1 cellular context compared by ENCODE assay signal in the genomic region with DNA sequence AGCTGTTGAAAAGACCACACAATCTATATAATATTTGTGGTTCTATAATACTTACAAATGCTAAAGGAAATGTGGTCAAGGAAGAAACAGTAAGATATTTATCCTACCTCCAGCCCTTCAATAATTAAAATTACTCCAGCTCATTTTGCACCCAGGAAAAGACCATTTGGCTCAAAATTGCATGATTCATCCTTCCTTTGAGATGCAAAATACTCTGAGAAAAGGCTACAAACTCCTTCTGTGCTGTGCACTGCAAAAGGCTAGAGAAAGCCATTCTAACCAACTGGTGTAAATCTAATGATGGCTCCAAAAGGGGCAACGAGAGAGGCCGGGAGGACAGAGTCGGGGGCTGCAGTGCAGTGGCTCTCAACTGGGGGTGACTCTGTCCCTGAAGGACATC.
TF ChIP-seq lines count a peak whose summit lies in the region.

No MANE protein-coding gene starts in this region.

TF ChIP-seq in GM23338, 12 proteins besides CTCF, POLR2A, EP300 and RAD21 (continued from another document):
- TF ChIP-seq, protein P1, sequence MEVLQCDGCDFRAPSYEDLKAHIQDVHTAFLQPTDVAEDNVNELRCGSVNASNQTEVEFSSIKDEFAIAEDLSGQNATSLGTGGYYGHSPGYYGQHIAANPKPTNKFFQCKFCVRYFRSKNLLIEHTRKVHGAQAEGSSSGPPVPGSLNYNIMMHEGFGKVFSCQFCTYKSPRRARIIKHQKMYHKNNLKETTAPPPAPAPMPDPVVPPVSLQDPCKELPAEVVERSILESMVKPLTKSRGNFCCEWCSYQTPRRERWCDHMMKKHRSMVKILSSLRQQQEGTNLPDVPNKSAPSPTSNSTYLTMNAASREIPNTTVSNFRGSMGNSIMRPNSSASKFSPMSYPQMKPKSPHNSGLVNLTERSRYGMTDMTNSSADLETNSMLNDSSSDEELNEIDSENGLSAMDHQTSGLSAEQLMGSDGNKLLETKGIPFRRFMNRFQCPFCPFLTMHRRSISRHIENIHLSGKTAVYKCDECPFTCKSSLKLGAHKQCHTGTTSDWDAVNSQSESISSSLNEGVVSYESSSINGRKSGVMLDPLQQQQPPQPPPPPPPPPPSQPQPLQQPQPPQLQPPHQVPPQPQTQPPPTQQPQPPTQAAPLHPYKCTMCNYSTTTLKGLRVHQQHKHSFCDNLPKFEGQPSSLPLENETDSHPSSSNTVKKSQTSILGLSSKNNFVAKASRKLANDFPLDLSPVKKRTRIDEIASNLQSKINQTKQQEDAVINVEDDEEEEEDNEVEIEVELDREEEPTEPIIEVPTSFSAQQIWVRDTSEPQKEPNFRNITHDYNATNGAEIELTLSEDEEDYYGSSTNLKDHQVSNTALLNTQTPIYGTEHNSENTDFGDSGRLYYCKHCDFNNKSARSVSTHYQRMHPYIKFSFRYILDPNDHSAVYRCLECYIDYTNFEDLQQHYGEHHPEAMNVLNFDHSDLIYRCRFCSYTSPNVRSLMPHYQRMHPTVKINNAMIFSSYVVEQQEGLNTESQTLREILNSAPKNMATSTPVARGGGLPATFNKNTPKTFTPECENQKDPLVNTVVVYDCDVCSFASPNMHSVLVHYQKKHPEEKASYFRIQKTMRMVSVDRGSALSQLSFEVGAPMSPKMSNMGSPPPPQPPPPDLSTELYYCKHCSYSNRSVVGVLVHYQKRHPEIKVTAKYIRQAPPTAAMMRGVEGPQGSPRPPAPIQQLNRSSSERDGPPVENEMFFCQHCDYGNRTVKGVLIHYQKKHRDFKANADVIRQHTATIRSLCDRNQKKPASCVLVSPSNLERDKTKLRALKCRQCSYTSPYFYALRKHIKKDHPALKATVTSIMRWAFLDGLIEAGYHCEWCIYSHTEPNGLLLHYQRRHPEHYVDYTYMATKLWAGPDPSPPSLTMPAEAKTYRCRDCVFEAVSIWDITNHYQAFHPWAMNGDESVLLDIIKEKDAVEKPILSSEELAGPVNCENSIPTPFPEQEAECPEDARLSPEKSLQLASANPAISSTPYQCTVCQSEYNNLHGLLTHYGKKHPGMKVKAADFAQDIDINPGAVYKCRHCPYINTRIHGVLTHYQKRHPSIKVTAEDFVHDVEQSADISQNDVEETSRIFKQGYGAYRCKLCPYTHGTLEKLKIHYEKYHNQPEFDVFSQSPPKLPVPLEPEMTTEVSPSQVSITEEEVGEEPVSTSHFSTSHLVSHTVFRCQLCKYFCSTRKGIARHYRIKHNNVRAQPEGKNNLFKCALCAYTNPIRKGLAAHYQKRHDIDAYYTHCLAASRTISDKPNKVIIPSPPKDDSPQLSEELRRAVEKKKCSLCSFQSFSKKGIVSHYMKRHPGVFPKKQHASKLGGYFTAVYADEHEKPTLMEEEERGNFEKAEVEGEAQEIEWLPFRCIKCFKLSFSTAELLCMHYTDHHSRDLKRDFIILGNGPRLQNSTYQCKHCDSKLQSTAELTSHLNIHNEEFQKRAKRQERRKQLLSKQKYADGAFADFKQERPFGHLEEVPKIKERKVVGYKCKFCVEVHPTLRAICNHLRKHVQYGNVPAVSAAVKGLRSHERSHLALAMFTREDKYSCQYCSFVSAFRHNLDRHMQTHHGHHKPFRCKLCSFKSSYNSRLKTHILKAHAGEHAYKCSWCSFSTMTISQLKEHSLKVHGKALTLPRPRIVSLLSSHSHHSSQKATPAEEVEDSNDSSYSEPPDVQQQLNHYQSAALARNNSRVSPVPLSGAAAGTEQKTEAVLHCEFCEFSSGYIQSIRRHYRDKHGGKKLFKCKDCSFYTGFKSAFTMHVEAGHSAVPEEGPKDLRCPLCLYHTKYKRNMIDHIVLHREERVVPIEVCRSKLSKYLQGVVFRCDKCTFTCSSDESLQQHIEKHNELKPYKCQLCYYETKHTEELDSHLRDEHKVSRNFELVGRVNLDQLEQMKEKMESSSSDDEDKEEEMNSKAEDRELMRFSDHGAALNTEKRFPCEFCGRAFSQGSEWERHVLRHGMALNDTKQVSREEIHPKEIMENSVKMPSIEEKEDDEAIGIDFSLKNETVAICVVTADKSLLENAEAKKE (CRISPR knock-in tag; IDR thresholded peaks at IDR 0.05): no peak
- TF ChIP-seq JUNB (IDR thresholded peaks at IDR 0.05; ENCODE audit: unreplicated experiment): no peak
- no peak for TF ChIP-seq STAT1 (IDR thresholded peaks at IDR 0.05; ENCODE audit: unreplicated experiment)
- TF ChIP-seq, protein P2, sequence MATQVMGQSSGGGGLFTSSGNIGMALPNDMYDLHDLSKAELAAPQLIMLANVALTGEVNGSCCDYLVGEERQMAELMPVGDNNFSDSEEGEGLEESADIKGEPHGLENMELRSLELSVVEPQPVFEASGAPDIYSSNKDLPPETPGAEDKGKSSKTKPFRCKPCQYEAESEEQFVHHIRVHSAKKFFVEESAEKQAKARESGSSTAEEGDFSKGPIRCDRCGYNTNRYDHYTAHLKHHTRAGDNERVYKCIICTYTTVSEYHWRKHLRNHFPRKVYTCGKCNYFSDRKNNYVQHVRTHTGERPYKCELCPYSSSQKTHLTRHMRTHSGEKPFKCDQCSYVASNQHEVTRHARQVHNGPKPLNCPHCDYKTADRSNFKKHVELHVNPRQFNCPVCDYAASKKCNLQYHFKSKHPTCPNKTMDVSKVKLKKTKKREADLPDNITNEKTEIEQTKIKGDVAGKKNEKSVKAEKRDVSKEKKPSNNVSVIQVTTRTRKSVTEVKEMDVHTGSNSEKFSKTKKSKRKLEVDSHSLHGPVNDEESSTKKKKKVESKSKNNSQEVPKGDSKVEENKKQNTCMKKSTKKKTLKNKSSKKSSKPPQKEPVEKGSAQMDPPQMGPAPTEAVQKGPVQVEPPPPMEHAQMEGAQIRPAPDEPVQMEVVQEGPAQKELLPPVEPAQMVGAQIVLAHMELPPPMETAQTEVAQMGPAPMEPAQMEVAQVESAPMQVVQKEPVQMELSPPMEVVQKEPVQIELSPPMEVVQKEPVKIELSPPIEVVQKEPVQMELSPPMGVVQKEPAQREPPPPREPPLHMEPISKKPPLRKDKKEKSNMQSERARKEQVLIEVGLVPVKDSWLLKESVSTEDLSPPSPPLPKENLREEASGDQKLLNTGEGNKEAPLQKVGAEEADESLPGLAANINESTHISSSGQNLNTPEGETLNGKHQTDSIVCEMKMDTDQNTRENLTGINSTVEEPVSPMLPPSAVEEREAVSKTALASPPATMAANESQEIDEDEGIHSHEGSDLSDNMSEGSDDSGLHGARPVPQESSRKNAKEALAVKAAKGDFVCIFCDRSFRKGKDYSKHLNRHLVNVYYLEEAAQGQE (IDR thresholded peaks at IDR 0.05; ENCODE audit: unreplicated experiment): no peak
